In genomic region chr17:41666336-41666680, GRCh38 we compare ENCODE assay signal across 8 cellular contexts.
DNase-seq lines count a peak whose midpoint lies in the region; ATAC-seq and TF ChIP-seq lines count a peak whose summit lies in the region.

No MANE protein-coding gene starts in this region.

- peak overlapping the region; percentile 44 to 85 for H3K4me3 ChIP-seq in muscle layer of colon (ENCODE audit: low read depth in 1 of 2, low read length in 2 of 2)

- H3K36me3 Mint-ChIP-seq in stimulated activated naive CD8-positive, alpha-beta T cell treated with anti-CD3 and anti-CD28 coated beads, Interleukin-15, Interleukin-2, amounts not matched to agents 100 ng/mL and 50 ng/mL, for 24 hours (ENCODE audit: low read depth), result no peaks in the 10 kb centered on the region

- ATAC-seq in HG02798 (IDR thresholded peaks at IDR 0.05; ENCODE audit: poor library complexity, unreplicated experiment), result peak; percentile 34

- peak overlapping the region; percentile 82 for H3K9ac ChIP-seq in muscle layer of colon (ENCODE audit: low read length)

- in situ Hi-C loops in GM13976 (cut with MboI; ENCODE audit: low sequenced_read_pairs, unreplicated experiment), result loop anchor here (10.0 to 25.0 kb wide), 2 partner anchors 122 to 754 kb away; no protein-coding TSS in a partner anchor

- TF ChIP-seq CTCF in GM13976 (IDR thresholded peaks at IDR 0.05; ENCODE audit: borderline replicate concordance, control extremely low read depth, extremely low read depth, insufficient read depth, missing control alignments), result no peak

- peak overlapping the region; percentile 89 for H3K4me3 Mint-ChIP-seq in stimulated activated naive CD8-positive, alpha-beta T cell treated with anti-CD3 and anti-CD28 coated beads, Interleukin-15, Interleukin-2, amounts not matched to agents 100 ng/mL and 50 ng/mL, for 24 hours

- H3K27me3 ChIP-seq in muscle layer of colon (ENCODE audit: control insufficient read depth in 1 of 2, insufficient read depth in 2 of 2, low read length in 2 of 2), result no peaks in the 10 kb centered on the region

- H3K27ac ChIP-seq in muscle layer of colon (ENCODE audit: low read depth, low read length), result peak overlapping the region; percentile 81

- H3K9me3 Mint-ChIP-seq in stimulated activated naive CD8-positive, alpha-beta T cell treated with anti-CD3 and anti-CD28 coated beads, Interleukin-15, Interleukin-2, amounts not matched to agents 100 ng/mL and 50 ng/mL, for 24 hours, result no peaks in the 10 kb centered on the region

- H3K27me3 Mint-ChIP-seq in stimulated activated naive CD8-positive, alpha-beta T cell treated with anti-CD3 and anti-CD28 coated beads, Interleukin-15, Interleukin-2, amounts not matched to agents 100 ng/mL and 50 ng/mL, for 24 hours, result peaks cover 14% of the 10 kb centered on the region

- peaks cover 7% of the 10 kb centered on the region for H3K4me1 ChIP-seq in muscle layer of colon (ENCODE audit: insufficient read depth, low read length)

- peak; percentile 68 for DNase-seq in GM13976 (ENCODE audit: low spot score)
- DNase-seq in NCI-H2029 treated with DMSO at 0.1 percent for 48 hours (lab: John Stamatoyannopoulos, UW), result peak; percentile 43
- peak; percentile 60 to 74 for DNase-seq in activated CD4-positive, alpha-beta T cell treated with anti-CD3 and anti-CD28 coated beads for 4 hours
- DNase-seq in effector CD4-positive, alpha-beta T cell, result peak; percentile 71
- DNase-seq in AG20443 (ENCODE audit: low spot score), result no peak

- no peaks in the 10 kb centered on the region for H3K36me3 ChIP-seq in muscle layer of colon (ENCODE audit: insufficient read depth, low read length)

- no peaks in the 10 kb centered on the region for H3K9me3 ChIP-seq in muscle layer of colon (ENCODE audit: low read length)

- H3K27ac Mint-ChIP-seq in stimulated activated naive CD8-positive, alpha-beta T cell treated with anti-CD3 and anti-CD28 coated beads, Interleukin-15, Interleukin-2, amounts not matched to agents 100 ng/mL and 50 ng/mL, for 24 hours, result peak overlapping the region; percentile 100

- H3K4me1 Mint-ChIP-seq in stimulated activated naive CD8-positive, alpha-beta T cell treated with anti-CD3 and anti-CD28 coated beads, Interleukin-15, Interleukin-2, amounts not matched to agents 100 ng/mL and 50 ng/mL, for 24 hours (ENCODE audit: low read depth), result peaks cover 49% of the 10 kb centered on the region
